Comparison of ENCODE assay signal across 11 cellular contexts in the genomic region with DNA sequence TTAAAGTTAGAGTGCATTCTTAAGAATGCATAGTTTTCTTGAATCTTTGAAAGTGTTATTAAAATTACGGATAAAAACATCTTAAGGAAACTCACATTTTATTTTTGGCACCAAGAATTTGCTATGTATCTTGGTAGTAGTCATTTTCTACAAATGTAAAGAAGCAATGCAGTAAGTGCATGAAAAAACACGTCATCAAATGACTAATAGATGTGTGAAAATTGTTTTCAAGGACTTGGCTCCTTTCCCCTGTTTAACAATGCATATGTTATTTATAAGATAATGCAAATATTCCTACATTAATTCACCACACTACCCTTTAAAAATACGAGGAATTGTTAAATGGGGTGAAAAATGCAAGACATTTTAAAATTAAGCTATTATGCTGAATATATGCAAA.
DNase-seq lines count a peak whose midpoint lies in the region; ATAC-seq and TF ChIP-seq lines count a peak whose summit lies in the region.
"Had no signal": no experiment of that assay in that cellular context is flagged by ENCODE, and none has a peak within 500 bp of the region (broad histone marks: within the 10 kb centered on the region; RNA-seq: fewer than 3 reads in every experiment).

No MANE protein-coding gene starts in this region.

- no peaks in the 10 kb centered on the region for H3K4me1 ChIP-seq in vagina
- H3K4me1 ChIP-seq: A549, HAP-1 had no signal

- H3K4me3 ChIP-seq in epithelial cell of esophagus (ENCODE audit: low read length) (no peak overlapping the region), vagina (no peak overlapping the region)
- H3K4me3 ChIP-seq: A549, HAP-1 had no signal

- H3K36me3 ChIP-seq in vagina, result no peaks in the 10 kb centered on the region
- H3K36me3 ChIP-seq: HAP-1 had no signal

- no peak for TF ChIP-seq CTCF in epithelial cell of esophagus (IDR thresholded peaks at IDR 0.05; ENCODE audit: insufficient read depth, low read depth, low read length, missing control alignments)
- no peak for TF ChIP-seq CTCF in vagina (IDR thresholded peaks at IDR 0.05)

- H3K9me3 ChIP-seq in vagina, result no peaks in the 10 kb centered on the region
- H3K9me3 ChIP-seq: A549, HAP-1 had no signal

- H3K27me3 ChIP-seq in vagina, result no peaks in the 10 kb centered on the region

- intact Hi-C loops in vagina (cut with DNase I), result no loop called here

- DNase-seq in ELR (ENCODE audit: low read depth) (peak; percentile 67), RKO (ENCODE audit: low spot score) (peak; percentile 37), epithelial cell of esophagus (ENCODE audit: low read depth) (peak; percentile 65), vagina (ENCODE audit: extremely low spot score in 2 of 2) (no peak), T1000 (lab: John Stamatoyannopoulos, UW) (no peak)
- DNase-seq: CD8-positive, alpha-beta T cell; COR-L47; DND-41 had no signal

- no peak for TF ChIP-seq POLR2A in vagina (IDR thresholded peaks at IDR 0.05)

- H3K27ac ChIP-seq in vagina, result no peak overlapping the region
- H3K27ac ChIP-seq: A549 had no signal

- ATAC-seq in GM21515 (IDR thresholded peaks at IDR 0.05; ENCODE audit: unreplicated experiment), result no peak
- ATAC-seq: A549; CD8-positive, alpha-beta T cell had no signal

Comparison
In these comparisons a context has a peak if more than half of its experiments do, and no peak if none do; other contexts are left out.
1. DNase-seq: peak in ELR (single experiment), RKO (single experiment) and epithelial cell of esophagus (single experiment); none in vagina (0 of 2) and T1000 (single experiment).